Comparison of ENCODE assay signal across 8 cellular contexts in the genomic region with DNA sequence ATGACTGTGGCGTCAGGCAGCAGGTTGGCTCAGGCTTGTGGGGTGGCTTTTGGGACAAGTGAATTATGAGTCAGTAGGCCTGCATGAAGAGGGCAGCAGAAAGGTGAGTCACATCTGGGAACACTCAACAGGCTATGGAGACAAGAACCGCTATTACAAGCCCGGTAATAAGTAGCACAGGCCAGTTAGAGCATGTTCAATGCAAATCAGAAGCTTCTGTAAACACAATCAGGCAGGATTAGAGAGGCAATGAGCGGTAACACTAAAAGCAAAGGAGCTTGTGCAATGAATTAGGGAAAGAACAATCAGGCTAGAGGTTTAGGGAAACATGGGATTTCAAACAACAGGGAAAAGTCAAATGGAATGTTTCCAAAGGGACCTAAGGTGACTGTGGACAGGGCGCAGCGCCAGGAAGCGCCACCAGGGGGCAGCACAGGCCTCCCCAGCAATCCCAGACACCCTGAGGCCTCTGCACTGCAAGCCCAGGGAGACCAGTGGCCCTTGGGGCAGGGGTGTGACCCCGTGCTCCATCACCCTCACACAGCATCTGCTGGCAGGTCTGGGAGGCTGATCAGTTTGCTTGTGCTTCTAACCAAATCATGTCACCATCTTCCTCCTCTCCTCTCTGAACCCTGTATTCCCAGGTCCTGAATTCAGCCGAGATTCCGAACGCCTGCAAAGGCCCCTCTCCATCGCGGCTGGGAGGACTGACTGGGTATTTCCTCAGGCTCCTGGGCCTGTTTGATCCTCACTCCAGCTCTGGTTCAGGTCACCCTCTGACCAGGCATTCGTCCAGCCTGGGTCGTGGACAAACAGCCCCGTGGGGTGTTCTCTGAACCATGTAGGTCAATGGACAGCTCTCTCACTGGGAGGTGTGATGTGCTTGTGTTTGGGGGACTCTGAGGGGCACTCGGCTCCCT. TPM values are rescaled to one million over a fixed set of nuclear protein-coding genes. Genes with fewer than 3 reads are reported as not detected.
A peak's percentile ranks its signal among the peaks of the same experiment; 100 is the strongest.
DNase-seq lines count a peak whose midpoint lies in the region; ATAC-seq and TF ChIP-seq lines count a peak whose summit lies in the region.

No MANE protein-coding gene starts in this region.

- DNase-seq in NCI-H2227 (lab: John Stamatoyannopoulos, UW; ENCODE audit: unreplicated experiment), result peak; percentile 68
- DNase-seq in activated CD4-positive, alpha-beta T cell treated with anti-CD3 and anti-CD28 coated beads for 4 hours, result peak; percentile 29 to 45
- DNase-seq in stimulated activated CD4-positive, alpha-beta T cell treated with anti-CD3 and anti-CD28 coated beads, TNF-alpha, amount 100 ng/mL, for 4 hours (ENCODE audit: low read depth in 3 of 3), result peak in 2 of 3 experiments; percentile 10 to 37

- peak overlapping the region; percentile 99 for H3K27ac Mint-ChIP-seq in dendritic cell treated with granulocyte-macrophage colony-stimulating factor and Interleukin-4, amounts not matched to agents 40 ng/mL and 50 ng/mL, for 4 days

- H3K4me3 Mint-ChIP-seq in dendritic cell treated with granulocyte-macrophage colony-stimulating factor and Interleukin-4, amounts not matched to agents 40 ng/mL and 50 ng/mL, for 4 days, result no peak overlapping the region

- TF ChIP-seq RAD21 in liver (IDR thresholded peaks at IDR 0.05), result peak; percentile 92 to 94

- peaks cover 13% of the 10 kb centered on the region for H3K36me3 Mint-ChIP-seq in dendritic cell treated with granulocyte-macrophage colony-stimulating factor and Interleukin-4, amounts not matched to agents 40 ng/mL and 50 ng/mL, for 4 days (ENCODE audit: low read depth)

- 35% methylated on average over 17 of the region's 17 CpGs for WGBS in liver

- H3K9ac ChIP-seq in liver (ENCODE audit: low read depth in 1 of 2, low read length in 2 of 2), result no peak overlapping the region

- no peaks in the 10 kb centered on the region for H3K9me3 Mint-ChIP-seq in dendritic cell treated with granulocyte-macrophage colony-stimulating factor and Interleukin-4, amounts not matched to agents 40 ng/mL and 50 ng/mL, for 4 days

- no peaks in the 10 kb centered on the region for H3K27me3 Mint-ChIP-seq in dendritic cell treated with granulocyte-macrophage colony-stimulating factor and Interleukin-4, amounts not matched to agents 40 ng/mL and 50 ng/mL, for 4 days

- no peaks in the 10 kb centered on the region for H3K27me3 ChIP-seq in liver (ENCODE audit: control insufficient read depth in 4 of 4, insufficient read depth in 4 of 4, low read length in 3 of 4)

- H3K9me3 ChIP-seq in liver (ENCODE audit: control insufficient read depth in 4 of 4, low read length in 3 of 4), result no peaks in the 10 kb centered on the region

- peaks cover 21 to 63% (median 48%) of the 10 kb centered on the region in 4 donors for H3K4me1 ChIP-seq in liver (ENCODE audit: control insufficient read depth in 4 of 4, insufficient read depth in 4 of 4, low read length in 3 of 4)

- intact Hi-C loops in dendritic cell treated with granulocyte-macrophage colony-stimulating factor and Interleukin-4, amounts not matched to agents 40 ng/mL and 50 ng/mL, for 4 days (cut with micrococcal nuclease), result no loop called here

- H3K4me1 Mint-ChIP-seq in dendritic cell treated with granulocyte-macrophage colony-stimulating factor and Interleukin-4, amounts not matched to agents 40 ng/mL and 50 ng/mL, for 4 days (ENCODE audit: low read depth), result peaks cover 76% of the 10 kb centered on the region

- peak; percentile 71 for ATAC-seq in GM18498 (IDR thresholded peaks at IDR 0.05; ENCODE audit: unreplicated experiment)
- peak; percentile 61 for ATAC-seq in HG02973 (IDR thresholded peaks at IDR 0.05; ENCODE audit: unreplicated experiment)

- H3K4me3 ChIP-seq in liver (ENCODE audit: low read depth in 1 of 3, low read length in 3 of 3), result no peak overlapping the region

- peaks cover 0 to 5% (median 2%) of the 10 kb centered on the region in 4 donors for H3K36me3 ChIP-seq in liver (ENCODE audit: control insufficient read depth in 4 of 4, insufficient read depth in 3 of 4, low read depth in 1 of 4, low read length in 3 of 4)

- H3K27ac ChIP-seq in 22Rv1 (no peak overlapping the region), liver (ENCODE audit: low read depth in 1 of 2, low read length in 2 of 2) (peak overlapping the region; percentile 52 to 66)

- TF ChIP-seq CTCF in 22Rv1 (IDR thresholded peaks at IDR 0.05) (peak; percentile 98), liver (IDR thresholded peaks at IDR 0.05; ENCODE audit: low read depth, low read length, missing input control) (peak; percentile 99)

TF ChIP-seq in liver, 16 proteins besides CTCF, POLR2A, EP300 and RAD21:
- TF ChIP-seq NR2F2 (IDR thresholded peaks at IDR 0.05) (peak; percentile 36), FOXA1 (IDR thresholded peaks at IDR 0.05) (peak; percentile 87), RXRA (IDR thresholded peaks at IDR 0.05) (peak; percentile 87 to 94), HNF4A (conservative IDR thresholded peaks at IDR 0.05) (peak; percentile 43 to 71), FOXA2 (IDR thresholded peaks at IDR 0.05) (peak; percentile 80), JUND (IDR thresholded peaks at IDR 0.05) (peak in 1 of 2 donors; percentile 72), YY1 (IDR thresholded peaks at IDR 0.05) (peak; percentile 45), GABPA (IDR thresholded peaks at IDR 0.05 in 1 of 2, conservative IDR thresholded peaks at IDR 0.05 in 1 of 2) (no peak), TAF1 (conservative IDR thresholded peaks at IDR 0.05) (no peak), HNF4G (IDR thresholded peaks at IDR 0.05) (no peak), EGR1 (IDR thresholded peaks at IDR 0.05; ENCODE audit: low read depth in 2 of 2) (peak in 1 of 2 donors; percentile 91), SP1 (IDR thresholded peaks at IDR 0.05) (peak; percentile 81)
- TF ChIP-seq, protein P1, sequence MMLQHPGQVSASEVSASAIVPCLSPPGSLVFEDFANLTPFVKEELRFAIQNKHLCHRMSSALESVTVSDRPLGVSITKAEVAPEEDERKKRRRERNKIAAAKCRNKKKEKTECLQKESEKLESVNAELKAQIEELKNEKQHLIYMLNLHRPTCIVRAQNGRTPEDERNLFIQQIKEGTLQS (IDR thresholded peaks at IDR 0.05), result peak; percentile 69
- TF ChIP-seq, protein P2, sequence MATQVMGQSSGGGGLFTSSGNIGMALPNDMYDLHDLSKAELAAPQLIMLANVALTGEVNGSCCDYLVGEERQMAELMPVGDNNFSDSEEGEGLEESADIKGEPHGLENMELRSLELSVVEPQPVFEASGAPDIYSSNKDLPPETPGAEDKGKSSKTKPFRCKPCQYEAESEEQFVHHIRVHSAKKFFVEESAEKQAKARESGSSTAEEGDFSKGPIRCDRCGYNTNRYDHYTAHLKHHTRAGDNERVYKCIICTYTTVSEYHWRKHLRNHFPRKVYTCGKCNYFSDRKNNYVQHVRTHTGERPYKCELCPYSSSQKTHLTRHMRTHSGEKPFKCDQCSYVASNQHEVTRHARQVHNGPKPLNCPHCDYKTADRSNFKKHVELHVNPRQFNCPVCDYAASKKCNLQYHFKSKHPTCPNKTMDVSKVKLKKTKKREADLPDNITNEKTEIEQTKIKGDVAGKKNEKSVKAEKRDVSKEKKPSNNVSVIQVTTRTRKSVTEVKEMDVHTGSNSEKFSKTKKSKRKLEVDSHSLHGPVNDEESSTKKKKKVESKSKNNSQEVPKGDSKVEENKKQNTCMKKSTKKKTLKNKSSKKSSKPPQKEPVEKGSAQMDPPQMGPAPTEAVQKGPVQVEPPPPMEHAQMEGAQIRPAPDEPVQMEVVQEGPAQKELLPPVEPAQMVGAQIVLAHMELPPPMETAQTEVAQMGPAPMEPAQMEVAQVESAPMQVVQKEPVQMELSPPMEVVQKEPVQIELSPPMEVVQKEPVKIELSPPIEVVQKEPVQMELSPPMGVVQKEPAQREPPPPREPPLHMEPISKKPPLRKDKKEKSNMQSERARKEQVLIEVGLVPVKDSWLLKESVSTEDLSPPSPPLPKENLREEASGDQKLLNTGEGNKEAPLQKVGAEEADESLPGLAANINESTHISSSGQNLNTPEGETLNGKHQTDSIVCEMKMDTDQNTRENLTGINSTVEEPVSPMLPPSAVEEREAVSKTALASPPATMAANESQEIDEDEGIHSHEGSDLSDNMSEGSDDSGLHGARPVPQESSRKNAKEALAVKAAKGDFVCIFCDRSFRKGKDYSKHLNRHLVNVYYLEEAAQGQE (IDR thresholded peaks at IDR 0.05), result peak; percentile 48
- TF ChIP-seq, protein P3, sequence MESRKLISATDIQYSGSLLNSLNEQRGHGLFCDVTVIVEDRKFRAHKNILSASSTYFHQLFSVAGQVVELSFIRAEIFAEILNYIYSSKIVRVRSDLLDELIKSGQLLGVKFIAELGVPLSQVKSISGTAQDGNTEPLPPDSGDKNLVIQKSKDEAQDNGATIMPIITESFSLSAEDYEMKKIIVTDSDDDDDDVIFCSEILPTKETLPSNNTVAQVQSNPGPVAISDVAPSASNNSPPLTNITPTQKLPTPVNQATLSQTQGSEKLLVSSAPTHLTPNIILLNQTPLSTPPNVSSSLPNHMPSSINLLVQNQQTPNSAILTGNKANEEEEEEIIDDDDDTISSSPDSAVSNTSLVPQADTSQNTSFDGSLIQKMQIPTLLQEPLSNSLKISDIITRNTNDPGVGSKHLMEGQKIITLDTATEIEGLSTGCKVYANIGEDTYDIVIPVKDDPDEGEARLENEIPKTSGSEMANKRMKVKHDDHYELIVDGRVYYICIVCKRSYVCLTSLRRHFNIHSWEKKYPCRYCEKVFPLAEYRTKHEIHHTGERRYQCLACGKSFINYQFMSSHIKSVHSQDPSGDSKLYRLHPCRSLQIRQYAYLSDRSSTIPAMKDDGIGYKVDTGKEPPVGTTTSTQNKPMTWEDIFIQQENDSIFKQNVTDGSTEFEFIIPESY (IDR thresholded peaks at IDR 0.05), result peak; percentile 69
- TF ChIP-seq, protein P4, sequence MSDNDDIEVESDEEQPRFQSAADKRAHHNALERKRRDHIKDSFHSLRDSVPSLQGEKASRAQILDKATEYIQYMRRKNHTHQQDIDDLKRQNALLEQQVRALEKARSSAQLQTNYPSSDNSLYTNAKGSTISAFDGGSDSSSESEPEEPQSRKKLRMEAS (IDR thresholded peaks at IDR 0.05), result peak; percentile 93

RNA-seq across cellular contexts. Expression of a gene that starts 50.0 kb away (rescaled TPM):
- 100 to 1,000 TPM in 1 of 2 donors, 10 to 100 TPM in 1; 98.9 to 102 TPM for total RNA-seq in liver
- 100 to 1,000 TPM in 1 of 2 donors, 10 to 100 TPM in 1; 54.6 to 106 TPM for polyA plus RNA-seq in liver
